In genomic region chr13:64778002-64778401, GRCh38 we compare ENCODE assay signal across 35 cellular contexts.
"Had no signal": no experiment of that assay in that cellular context is flagged by ENCODE, and none has a peak within 500 bp of the region (broad histone marks: within the 10 kb centered on the region; RNA-seq: fewer than 3 reads in every experiment).

No MANE protein-coding gene starts in this region.

- H3K9me3 ChIP-seq: colonic mucosa, gastrocnemius medialis, heart left ventricle, prostate gland, testis, tibial artery, upper lobe of left lung had no signal

- H3K79me2 ChIP-seq: hepatocyte had no signal

- H3K4me3 ChIP-seq: colonic mucosa, gastrocnemius medialis, heart left ventricle, hepatocyte, lung, mucosa of descending colon, prostate gland, skin epidermis, spleen, testis, tibial artery, upper lobe of left lung had no signal

- H3K4me3 Mint-ChIP-seq: central memory CD8-positive, alpha-beta T cell; dendritic cell treated with granulocyte-macrophage colony-stimulating factor and Interleukin-4, amounts not matched to agents 40 ng/mL and 50 ng/mL, for 4 days; effector memory CD8-positive, alpha-beta T cell; memory B cell; mesothelial cell of epicardium; naive B cell; natural killer cell treated with Interleukin-12 subunit alpha and Interleukin-12 subunit beta and Interleukin-15 and Interleukin-18, amount 100 ng/mL, for 72 hours; neural crest cell; stimulated activated memory B cell treated with anti-CD40 and anti-IgM and Interleukin-4, amounts not matched to agents 10 μg/mL and 1 μg/mL and 100 μg/mL, for 72 hours had no signal

- H3K36me3 ChIP-seq: colonic mucosa, gastrocnemius medialis, heart left ventricle, prostate gland, spleen, tibial artery, upper lobe of left lung had no signal

- H2AFZ ChIP-seq: hepatocyte had no signal

- H3K4me1 ChIP-seq: colonic mucosa, gastrocnemius medialis, heart left ventricle, prostate gland, spleen, testis, tibial artery, upper lobe of left lung had no signal

- H3K4me2 ChIP-seq: hepatocyte had no signal

- H3K27me3 ChIP-seq: colonic mucosa, gastrocnemius medialis, heart left ventricle, hepatocyte, spleen, testis, tibial artery, upper lobe of left lung had no signal

- DNase-seq: colonic mucosa; effector memory CD8-positive, alpha-beta T cell; foreskin fibroblast; gastrocnemius medialis; heart left ventricle; kidney glomerular epithelial cell; left colon; left ventricle myocardium superior; mucosa of descending colon; naive B cell; nucleus accumbens; right cardiac atrium; spleen; stimulated activated CD4-positive, alpha-beta T cell treated with anti-CD3 and anti-CD28 coated beads, Interleukin-4, amount 100 ng/mL, for 4 hours; stimulated activated naive CD8-positive, alpha-beta T cell treated with anti-CD3 and anti-CD28 coated beads, Interleukin-15, Interleukin-2, amounts not matched to agents 100 U/mL and 50 U/mL, for 24 hours; substantia nigra; testis; tibial artery; upper lobe of left lung had no signal

- FAIRE-seq: endometrium, islet of Langerhans, urothelium cell line had no signal

- H3K36me3 Mint-ChIP-seq: memory B cell; mesothelial cell of epicardium; naive B cell; natural killer cell treated with Interleukin-12 subunit alpha and Interleukin-12 subunit beta and Interleukin-15 and Interleukin-18, amount 100 ng/mL, for 72 hours; stimulated activated memory B cell treated with anti-CD40 and anti-IgM and Interleukin-4, amounts not matched to agents 10 μg/mL and 1 μg/mL and 100 μg/mL, for 72 hours had no signal

- H3K27ac Mint-ChIP-seq: dendritic cell treated with granulocyte-macrophage colony-stimulating factor and Interleukin-4, amounts not matched to agents 40 ng/mL and 50 ng/mL, for 4 days; effector memory CD8-positive, alpha-beta T cell; memory B cell; mesothelial cell of epicardium; natural killer cell treated with Interleukin-12 subunit alpha and Interleukin-12 subunit beta and Interleukin-15 and Interleukin-18, amount 100 ng/mL, for 72 hours; stimulated activated memory B cell treated with anti-CD40 and anti-IgM and Interleukin-4, amounts not matched to agents 10 μg/mL and 1 μg/mL and 100 μg/mL, for 72 hours had no signal

- ATAC-seq: effector memory CD8-positive, alpha-beta T cell; esophagus mucosa; gastrocnemius medialis; heart left ventricle; left colon; left ventricle myocardium superior; mucosa of descending colon; natural killer cell treated with Interleukin-12 subunit alpha and Interleukin-12 subunit beta and Interleukin-15 and Interleukin-18, amount 100 ng/mL, for 72 hours; right cardiac atrium; stimulated activated memory B cell treated with anti-CD40 and anti-IgM and Interleukin-4, amounts not matched to agents 10 μg/mL and 1 μg/mL and 100 μg/mL, for 72 hours; stimulated activated naive CD8-positive, alpha-beta T cell treated with anti-CD3 and anti-CD28 coated beads, Interleukin-15, Interleukin-2, amounts not matched to agents 100 U/mL and 50 U/mL, for 24 hours had no signal

- H3K4me1 Mint-ChIP-seq: central memory CD8-positive, alpha-beta T cell; memory B cell; naive B cell; stimulated activated memory B cell treated with anti-CD40 and anti-IgM and Interleukin-4, amounts not matched to agents 10 μg/mL and 1 μg/mL and 100 μg/mL, for 72 hours had no signal

- H3K27ac ChIP-seq: colonic mucosa, epithelial cell of prostate, gastrocnemius medialis, heart left ventricle, hepatocyte, prostate gland, skin epidermis, spleen, testis, tibial artery, upper lobe of left lung had no signal

- H3K27me3 Mint-ChIP-seq: central memory CD8-positive, alpha-beta T cell; dendritic cell treated with granulocyte-macrophage colony-stimulating factor and Interleukin-4, amounts not matched to agents 40 ng/mL and 50 ng/mL, for 4 days; effector memory CD8-positive, alpha-beta T cell; memory B cell; naive B cell; natural killer cell treated with Interleukin-12 subunit alpha and Interleukin-12 subunit beta and Interleukin-15 and Interleukin-18, amount 100 ng/mL, for 72 hours; stimulated activated memory B cell treated with anti-CD40 and anti-IgM and Interleukin-4, amounts not matched to agents 10 μg/mL and 1 μg/mL and 100 μg/mL, for 72 hours had no signal

- H3K9me3 Mint-ChIP-seq: neural crest cell had no signal
